ENCODE assay signal across 1 cellular context in genomic region chr2:216055661-216056060, GRCh38.
TF ChIP-seq lines count a peak whose summit lies in the region.

No MANE protein-coding gene starts in this region.

TF ChIP-seq in A549, 52 proteins besides CTCF, POLR2A, EP300 and RAD21 (continued from another document):
- TF ChIP-seq USF2 (IDR thresholded peaks at IDR 0.05) (no peak), SREBF2 (IDR thresholded peaks at IDR 0.05) (no peak), RNF2 (IDR thresholded peaks at IDR 0.05; ENCODE audit: borderline replicate concordance, low read depth) (no peak), TP53 (CRISPR knock-in tag; IDR thresholded peaks at IDR 0.05) (no peak), HOXB13 (CRISPR knock-in tag; IDR thresholded peaks at IDR 0.05; ENCODE audit: low read depth) (no peak), NFE2L2 (conservative IDR thresholded peaks at IDR 0.05; ENCODE audit: low read length) (no peak), HOXB5 (CRISPR knock-in tag; IDR thresholded peaks at IDR 0.05) (no peak), RFX5 (IDR thresholded peaks at IDR 0.05) (no peak), MAX (IDR thresholded peaks at IDR 0.05) (no peak), PBX3 (IDR thresholded peaks at IDR 0.05) (no peak), KDM1A (IDR thresholded peaks at IDR 0.05; ENCODE audit: low read depth) (no peak)
